ENCODE assay signal across 24 cellular contexts in genomic region chr12:1603621-1604020, GRCh38. TPM values are rescaled to one million over a fixed set of nuclear protein-coding genes. Genes with fewer than 3 reads are reported as not detected.
"Had no signal": no experiment of that assay in that cellular context is flagged by ENCODE, and none has a peak within 500 bp of the region (broad histone marks: within the 10 kb centered on the region; RNA-seq: fewer than 3 reads in every experiment).

No MANE protein-coding gene starts in this region.

- H3K27me3 Mint-ChIP-seq: activated CD8-positive, alpha-beta T cell treated with anti-CD3 and anti-CD28 coated beads for 36 hours; activated naive CD8-positive, alpha-beta T cell had no signal

- H3K79me2 ChIP-seq: hepatocyte had no signal

- DNase-seq: activated CD4-positive, alpha-beta T cell treated with anti-CD3 and anti-CD28 coated beads for 4 hours; activated CD8-positive, alpha-beta T cell treated with anti-CD3 and anti-CD28 coated beads for 36 hours; activated gamma-delta T cell treated with Interleukin-2 at 50 U/mL for 16 hours; activated T-cell treated with anti-CD3 and anti-CD28 coated beads, Interleukin-2, amount 50 U/mL, for 72 hours; amygdala; body of pancreas; central memory CD4-positive, alpha-beta T cell; effector CD8-positive, alpha-beta T cell; mammary epithelial cell; mucosa of descending colon; naive thymus-derived CD8-positive, alpha-beta T cell; right cardiac atrium; stimulated activated CD4-positive, alpha-beta T cell treated with anti-CD3 and anti-CD28 coated beads, Interleukin-15, amount 100 ng/mL, for 24 hours; stimulated activated CD4-positive, alpha-beta T cell treated with anti-CD3 and anti-CD28 coated beads, Interleukin-4, amount 100 ng/mL, for 1 hour; stimulated activated naive CD4-positive, alpha-beta T cell treated with Interleukin-2 at 50 U/mL for 16 hours; substantia nigra; T-cell had no signal

- H3K4me3 Mint-ChIP-seq: activated CD8-positive, alpha-beta T cell treated with anti-CD3 and anti-CD28 coated beads for 36 hours had no signal

- H3K27ac ChIP-seq: body of pancreas, coronary artery, hepatocyte had no signal

- ATAC-seq: activated CD8-positive, alpha-beta T cell treated with anti-CD3 and anti-CD28 coated beads for 36 hours; activated T-cell treated with anti-CD3 and anti-CD28 coated beads, Interleukin-2, amount 50 U/mL, for 72 hours; body of pancreas; left lobe of liver; mucosa of descending colon; naive thymus-derived CD8-positive, alpha-beta T cell; right cardiac atrium; T-cell had no signal

- H3K36me3 ChIP-seq: tibial nerve had no signal

- H2AFZ ChIP-seq: hepatocyte had no signal

- H3K4me2 ChIP-seq: hepatocyte had no signal

- H3K27ac Mint-ChIP-seq: progenitor cell of endocrine pancreas had no signal

- H3K9me3 ChIP-seq: body of pancreas, mucosa of descending colon, tibial nerve had no signal

- H3K4me3 ChIP-seq: body of pancreas, coronary artery, hepatocyte, mucosa of descending colon, skin epidermis, tibial nerve had no signal

- H3K36me3 Mint-ChIP-seq: activated naive CD8-positive, alpha-beta T cell; naive thymus-derived CD8-positive, alpha-beta T cell; T-cell had no signal

- H3K27me3 ChIP-seq: body of pancreas, hepatocyte, tibial nerve had no signal

- H3K9me3 Mint-ChIP-seq: activated CD8-positive, alpha-beta T cell treated with anti-CD3 and anti-CD28 coated beads for 36 hours; activated T-cell treated with anti-CD3 and anti-CD28 coated beads, Interleukin-2, amount 50 U/mL, for 72 hours; naive thymus-derived CD8-positive, alpha-beta T cell; T-cell had no signal

RNA-seq across cellular contexts. Expression of gene WNT5B, which starts 25.4 kb away (rescaled TPM):
- total RNA-seq: activated CD8-positive, alpha-beta T cell treated with anti-CD3 and anti-CD28 coated beads for 36 hours; body of pancreas; naive thymus-derived CD8-positive, alpha-beta T cell had no signal
- polyA plus RNA-seq: naive thymus-derived CD8-positive, alpha-beta T cell had no signal
